ENCODE assay signal across 1 cellular context in genomic region chr5:42948961-42949347, GRCh38.
TF ChIP-seq lines count a peak whose summit lies in the region.

No MANE protein-coding gene starts in this region.

TF ChIP-seq in GM23338, 12 proteins besides CTCF, POLR2A, EP300 and RAD21 (continued from another document):
- TF ChIP-seq, protein P1, sequence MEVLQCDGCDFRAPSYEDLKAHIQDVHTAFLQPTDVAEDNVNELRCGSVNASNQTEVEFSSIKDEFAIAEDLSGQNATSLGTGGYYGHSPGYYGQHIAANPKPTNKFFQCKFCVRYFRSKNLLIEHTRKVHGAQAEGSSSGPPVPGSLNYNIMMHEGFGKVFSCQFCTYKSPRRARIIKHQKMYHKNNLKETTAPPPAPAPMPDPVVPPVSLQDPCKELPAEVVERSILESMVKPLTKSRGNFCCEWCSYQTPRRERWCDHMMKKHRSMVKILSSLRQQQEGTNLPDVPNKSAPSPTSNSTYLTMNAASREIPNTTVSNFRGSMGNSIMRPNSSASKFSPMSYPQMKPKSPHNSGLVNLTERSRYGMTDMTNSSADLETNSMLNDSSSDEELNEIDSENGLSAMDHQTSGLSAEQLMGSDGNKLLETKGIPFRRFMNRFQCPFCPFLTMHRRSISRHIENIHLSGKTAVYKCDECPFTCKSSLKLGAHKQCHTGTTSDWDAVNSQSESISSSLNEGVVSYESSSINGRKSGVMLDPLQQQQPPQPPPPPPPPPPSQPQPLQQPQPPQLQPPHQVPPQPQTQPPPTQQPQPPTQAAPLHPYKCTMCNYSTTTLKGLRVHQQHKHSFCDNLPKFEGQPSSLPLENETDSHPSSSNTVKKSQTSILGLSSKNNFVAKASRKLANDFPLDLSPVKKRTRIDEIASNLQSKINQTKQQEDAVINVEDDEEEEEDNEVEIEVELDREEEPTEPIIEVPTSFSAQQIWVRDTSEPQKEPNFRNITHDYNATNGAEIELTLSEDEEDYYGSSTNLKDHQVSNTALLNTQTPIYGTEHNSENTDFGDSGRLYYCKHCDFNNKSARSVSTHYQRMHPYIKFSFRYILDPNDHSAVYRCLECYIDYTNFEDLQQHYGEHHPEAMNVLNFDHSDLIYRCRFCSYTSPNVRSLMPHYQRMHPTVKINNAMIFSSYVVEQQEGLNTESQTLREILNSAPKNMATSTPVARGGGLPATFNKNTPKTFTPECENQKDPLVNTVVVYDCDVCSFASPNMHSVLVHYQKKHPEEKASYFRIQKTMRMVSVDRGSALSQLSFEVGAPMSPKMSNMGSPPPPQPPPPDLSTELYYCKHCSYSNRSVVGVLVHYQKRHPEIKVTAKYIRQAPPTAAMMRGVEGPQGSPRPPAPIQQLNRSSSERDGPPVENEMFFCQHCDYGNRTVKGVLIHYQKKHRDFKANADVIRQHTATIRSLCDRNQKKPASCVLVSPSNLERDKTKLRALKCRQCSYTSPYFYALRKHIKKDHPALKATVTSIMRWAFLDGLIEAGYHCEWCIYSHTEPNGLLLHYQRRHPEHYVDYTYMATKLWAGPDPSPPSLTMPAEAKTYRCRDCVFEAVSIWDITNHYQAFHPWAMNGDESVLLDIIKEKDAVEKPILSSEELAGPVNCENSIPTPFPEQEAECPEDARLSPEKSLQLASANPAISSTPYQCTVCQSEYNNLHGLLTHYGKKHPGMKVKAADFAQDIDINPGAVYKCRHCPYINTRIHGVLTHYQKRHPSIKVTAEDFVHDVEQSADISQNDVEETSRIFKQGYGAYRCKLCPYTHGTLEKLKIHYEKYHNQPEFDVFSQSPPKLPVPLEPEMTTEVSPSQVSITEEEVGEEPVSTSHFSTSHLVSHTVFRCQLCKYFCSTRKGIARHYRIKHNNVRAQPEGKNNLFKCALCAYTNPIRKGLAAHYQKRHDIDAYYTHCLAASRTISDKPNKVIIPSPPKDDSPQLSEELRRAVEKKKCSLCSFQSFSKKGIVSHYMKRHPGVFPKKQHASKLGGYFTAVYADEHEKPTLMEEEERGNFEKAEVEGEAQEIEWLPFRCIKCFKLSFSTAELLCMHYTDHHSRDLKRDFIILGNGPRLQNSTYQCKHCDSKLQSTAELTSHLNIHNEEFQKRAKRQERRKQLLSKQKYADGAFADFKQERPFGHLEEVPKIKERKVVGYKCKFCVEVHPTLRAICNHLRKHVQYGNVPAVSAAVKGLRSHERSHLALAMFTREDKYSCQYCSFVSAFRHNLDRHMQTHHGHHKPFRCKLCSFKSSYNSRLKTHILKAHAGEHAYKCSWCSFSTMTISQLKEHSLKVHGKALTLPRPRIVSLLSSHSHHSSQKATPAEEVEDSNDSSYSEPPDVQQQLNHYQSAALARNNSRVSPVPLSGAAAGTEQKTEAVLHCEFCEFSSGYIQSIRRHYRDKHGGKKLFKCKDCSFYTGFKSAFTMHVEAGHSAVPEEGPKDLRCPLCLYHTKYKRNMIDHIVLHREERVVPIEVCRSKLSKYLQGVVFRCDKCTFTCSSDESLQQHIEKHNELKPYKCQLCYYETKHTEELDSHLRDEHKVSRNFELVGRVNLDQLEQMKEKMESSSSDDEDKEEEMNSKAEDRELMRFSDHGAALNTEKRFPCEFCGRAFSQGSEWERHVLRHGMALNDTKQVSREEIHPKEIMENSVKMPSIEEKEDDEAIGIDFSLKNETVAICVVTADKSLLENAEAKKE (CRISPR knock-in tag; IDR thresholded peaks at IDR 0.05) = no peak
- no peak for TF ChIP-seq NANOG (IDR thresholded peaks at IDR 0.05; ENCODE audit: borderline replicate concordance)
